Comparison of ENCODE assay signal across 24 cellular contexts in genomic region chr7:117143580-117143979, GRCh38.
DNase-seq lines count a peak whose midpoint lies in the region; ATAC-seq, FAIRE-seq and TF ChIP-seq lines count a peak whose summit lies in the region.
"Had no signal": no experiment of that assay in that cellular context is flagged by ENCODE, and none has a peak within 500 bp of the region (broad histone marks: within the 10 kb centered on the region; RNA-seq: fewer than 3 reads in every experiment).

No MANE protein-coding gene starts in this region.

- no peak for FAIRE-seq in HTR-8/SVneo (lab: Jason Lieb, UNC)

- no peaks in the 10 kb centered on the region for H3K9me3 ChIP-seq in RWPE2 (ENCODE audit: severe bottlenecking)
- no peaks in the 10 kb centered on the region for H3K9me3 ChIP-seq in osteoblast (ENCODE audit: low read depth, low read length)
- H3K9me3 ChIP-seq: adrenal gland, esophagus squamous epithelium, SJCRH30 had no signal

- DNase-seq in HFFc6 (peak; percentile 33), RWPE2 (ENCODE audit: low spot score) (no peak), epithelial cell of esophagus (ENCODE audit: low read depth) (peak; percentile 69), osteoblast (ENCODE audit: insufficient read length, low spot score, missing footprints) (peak; percentile 49), CD14-positive monocyte (ENCODE audit: low spot score) (no peak), HTR-8/SVneo (ENCODE audit: insufficient read length, low spot score) (no peak), NCI-H526 (lab: John Stamatoyannopoulos, UW) (no peak)
- DNase-seq: activated CD4-positive, alpha-beta memory T cell treated with anti-CD3 and anti-CD28 coated beads, Interleukin-2, amount 10 ng/mL, durations not matched to agents 7 days and 5 days; activated gamma-delta T cell treated with Interleukin-2 at 50 U/mL for 16 hours; adrenal gland; cerebellar nuclear complex; DMS79 treated with DMSO at 0.1 percent for 48 hours; effector CD4-positive, alpha-beta T cell; esophagus squamous epithelium; KBM-7; MV-4-11; NCI-H1694 treated with DMSO at 0.1 percent for 48 hours; NCI-H748 treated with DMSO at 0.1 percent for 48 hours; SJCRH30; stimulated activated CD4-positive, alpha-beta T cell treated with anti-CD3 and anti-CD28 coated beads, Interleukin-2, amount 100 ng/mL, for 48 hours had no signal

- H3K27ac ChIP-seq in RWPE2 (ENCODE audit: poor library complexity, severe bottlenecking) (no peak overlapping the region), osteoblast (ENCODE audit: low read depth, low read length) (no peak overlapping the region)
- H3K27ac ChIP-seq: adrenal gland, esophagus squamous epithelium, HL-60, SJCRH30, VCaP had no signal

- no peak overlapping the region for H2AFZ ChIP-seq in osteoblast (ENCODE audit: low read length)

- H3K27ac Mint-ChIP-seq in HFFc6 (no peak overlapping the region), CD14-positive monocyte (peak overlapping the region in 1 of 7 donors; percentile 6)
- H3K27ac Mint-ChIP-seq: activated CD4-positive, alpha-beta memory T cell treated with anti-CD3 and anti-CD28 coated beads, Interleukin-2, amount 10 ng/mL, durations not matched to agents 7 days and 5 days had no signal

- H3K79me2 ChIP-seq in osteoblast (ENCODE audit: insufficient read depth, low read length): no peaks in the 10 kb centered on the region

- H3K4me3 ChIP-seq in RWPE2 (ENCODE audit: severe bottlenecking) (no peak overlapping the region), epithelial cell of esophagus (ENCODE audit: low read length) (no peak overlapping the region), osteoblast (ENCODE audit: insufficient read depth, low read length) (no peak overlapping the region)
- H3K4me3 ChIP-seq: adrenal gland, esophagus squamous epithelium, SJCRH30, smooth muscle cell had no signal

- ATAC-seq in RWPE2 (ENCODE audit: low read depth) (peak; percentile 79; the same call in 2 of the 3 replicates), HG02852 (IDR thresholded peaks at IDR 0.05; ENCODE audit: unreplicated experiment) (no peak)

- H3K27me3 Mint-ChIP-seq in HFFc6 (ENCODE audit: insufficient read depth) (no peaks in the 10 kb centered on the region), CD14-positive monocyte (ENCODE audit: low read depth in 3 of 3) (no peaks in the 10 kb centered on the region)
- H3K27me3 Mint-ChIP-seq: activated CD4-positive, alpha-beta memory T cell treated with anti-CD3 and anti-CD28 coated beads, Interleukin-2, amount 10 ng/mL, durations not matched to agents 7 days and 5 days had no signal

- H4K20me1 ChIP-seq in osteoblast (ENCODE audit: insufficient read depth, low read length): no peaks in the 10 kb centered on the region

- no peak overlapping the region for H3K4me2 ChIP-seq in osteoblast (ENCODE audit: insufficient read depth, low read length)
- H3K4me2 ChIP-seq: smooth muscle cell had no signal

- H3K9me3 Mint-ChIP-seq in HFFc6: no peaks in the 10 kb centered on the region
- no peaks in the 10 kb centered on the region for H3K9me3 Mint-ChIP-seq in CD14-positive monocyte
- H3K9me3 Mint-ChIP-seq: activated CD4-positive, alpha-beta memory T cell treated with anti-CD3 and anti-CD28 coated beads, Interleukin-2, amount 10 ng/mL, durations not matched to agents 7 days and 5 days had no signal

- H3K27me3 ChIP-seq in RWPE2 (ENCODE audit: insufficient read depth, poor library complexity, severe bottlenecking): no peaks in the 10 kb centered on the region
- no peaks in the 10 kb centered on the region for H3K27me3 ChIP-seq in osteoblast (ENCODE audit: insufficient read depth, low read length)
- H3K27me3 ChIP-seq: adrenal gland, esophagus squamous epithelium, SJCRH30 had no signal

- H3K4me1 Mint-ChIP-seq in HFFc6 (ENCODE audit: low read depth) (peaks cover 24% of the 10 kb centered on the region), CD14-positive monocyte (peaks cover 50% of the 10 kb centered on the region)

- TF ChIP-seq CTCF in HFFc6 (IDR thresholded peaks at IDR 0.05): no peak
- TF ChIP-seq CTCF in RWPE2 (IDR thresholded peaks at IDR 0.05; ENCODE audit: poor library complexity, severe bottlenecking): no peak
- TF ChIP-seq CTCF in epithelial cell of esophagus (IDR thresholded peaks at IDR 0.05; ENCODE audit: insufficient read depth, low read depth, low read length, missing control alignments): no peak
- no peak for TF ChIP-seq CTCF in osteoblast (IDR thresholded peaks at IDR 0.05; ENCODE audit: extremely low read depth, low read depth, low read length)
- TF ChIP-seq CTCF in CD14-positive monocyte (IDR thresholded peaks at IDR 0.05): no peak

- H3K4me1 ChIP-seq in RWPE2 (ENCODE audit: insufficient read depth, poor library complexity, severe bottlenecking): no peaks in the 10 kb centered on the region
- no peaks in the 10 kb centered on the region for H3K4me1 ChIP-seq in osteoblast (ENCODE audit: insufficient read depth, low read length)
- H3K4me1 ChIP-seq: adrenal gland, SJCRH30 had no signal

- intact Hi-C loops in CD14-positive monocyte (cut with micrococcal nuclease): no loop called here

- H3K4me3 Mint-ChIP-seq in HFFc6 (no peak overlapping the region), CD14-positive monocyte (no peak overlapping the region)
- H3K4me3 Mint-ChIP-seq: activated CD4-positive, alpha-beta memory T cell treated with anti-CD3 and anti-CD28 coated beads, Interleukin-2, amount 10 ng/mL, durations not matched to agents 7 days and 5 days had no signal

- H3K36me3 ChIP-seq in RWPE2 (ENCODE audit: low read depth) (0 out of 2 replicates have a peak, but pooled peaks cover 5% of the 10 kb centered on the region), osteoblast (ENCODE audit: insufficient read depth, low read length) (no peaks in the 10 kb centered on the region)
- H3K36me3 ChIP-seq: adrenal gland had no signal

- H3K36me3 Mint-ChIP-seq in HFFc6 (ENCODE audit: low read depth) (peaks cover 26% of the 10 kb centered on the region), CD14-positive monocyte (peaks cover 0 to 3% of the 10 kb centered on the region in 2 donors)

Comparison
In these comparisons a context has a peak if more than half of its experiments do, and no peak if none do; other contexts are left out.
1. DNase-seq: peak in HFFc6 (single experiment), epithelial cell of esophagus (single experiment) and osteoblast (single experiment); none in RWPE2 (single experiment), CD14-positive monocyte (single experiment), HTR-8/SVneo (single experiment) and NCI-H526 (0 of 2).